8 cellular contexts compared by ENCODE assay signal in genomic region chr9:70260007-70260443, GRCh38. TPM values are rescaled to one million over a fixed set of nuclear protein-coding genes. Genes with fewer than 3 reads are reported as not detected.
DNase-seq lines count a peak whose midpoint lies in the region; TF ChIP-seq lines count a peak whose summit lies in the region.

No MANE protein-coding gene starts in this region.

- H3K9me3 ChIP-seq in PC-9 (ENCODE audit: insufficient read depth, low read depth) (no peaks in the 10 kb centered on the region), osteoblast (ENCODE audit: low read depth, low read length) (no peaks in the 10 kb centered on the region)

- H2AFZ ChIP-seq in PC-9 = no peak overlapping the region
- no peak overlapping the region for H2AFZ ChIP-seq in osteoblast (ENCODE audit: low read length)

- peaks cover 71% of the 10 kb centered on the region for H3K79me2 ChIP-seq in PC-9 (ENCODE audit: low read depth)
- H3K79me2 ChIP-seq in osteoblast (ENCODE audit: insufficient read depth, low read length) = peaks cover 71% of the 10 kb centered on the region

- peaks cover 37% of the 10 kb centered on the region for H3F3A ChIP-seq in PC-9 (ENCODE audit: insufficient read depth, low read depth)

- H3K4me1 Mint-ChIP-seq in Calu3 (ENCODE audit: low read depth, unreplicated experiment) = peaks cover 40% of the 10 kb centered on the region

- H3K27me3 Mint-ChIP-seq in Calu3 (ENCODE audit: unreplicated experiment) = no peaks in the 10 kb centered on the region

- POLR2A ChIA-PET in PC-9 (lab: Charles Lee; ENCODE audit: unreplicated experiment) = interaction anchor here (0.6 kb wide), 1 partner anchor 313 kb away, joined by 6 read pairs; no protein-coding TSS in a partner anchor

- peak overlapping the region; percentile 97 for H3K4me3 Mint-ChIP-seq in Calu3 (ENCODE audit: low read depth, unreplicated experiment)

- H3K4me1 ChIP-seq in PC-9 (replicated peaks; ENCODE audit: insufficient read depth) = peaks cover 59% of the 10 kb centered on the region
- H3K4me1 ChIP-seq in osteoblast (ENCODE audit: insufficient read depth, low read length) = peaks cover 62% of the 10 kb centered on the region

- H3K36me3 ChIP-seq in PC-9 (ENCODE audit: low read depth) (peaks cover 19% of the 10 kb centered on the region), osteoblast (ENCODE audit: insufficient read depth, low read length) (peaks cover 37% of the 10 kb centered on the region)

- DNase-seq in Calu3 = peak; percentile 45
- peak; percentile 17 to 41 for DNase-seq in PC-9
- no peak for DNase-seq in epithelial cell of prostate (ENCODE audit: low read depth, low spot score)
- DNase-seq in osteoblast (ENCODE audit: insufficient read length, low spot score, missing footprints) = no peak
- no peak for DNase-seq in NCI-H1694 (lab: John Stamatoyannopoulos, UW)
- DNase-seq in OCI-M2 (lab: John Stamatoyannopoulos, UW; ENCODE audit: unreplicated experiment) = no peak
- no peak for DNase-seq in HPDE6-E6E7 (ENCODE audit: extremely low spot score)
- no peak for DNase-seq in NCI-H1436 (lab: John Stamatoyannopoulos, UW)

- H4K20me1 ChIP-seq in PC-9 (ENCODE audit: insufficient read depth) (peaks cover 41% of the 10 kb centered on the region), osteoblast (ENCODE audit: insufficient read depth, low read length) (peaks cover 20% of the 10 kb centered on the region)

- H3K4me2 ChIP-seq in PC-9 (peak overlapping the region; percentile 83), osteoblast (ENCODE audit: insufficient read depth, low read length) (peak overlapping the region; percentile 90)

- no peaks in the 10 kb centered on the region for H3K9me3 Mint-ChIP-seq in Calu3 (ENCODE audit: low read depth, unreplicated experiment)

- H3K4me3 ChIP-seq in PC-9 (peak overlapping the region; percentile 75), osteoblast (ENCODE audit: insufficient read depth, low read length) (peak overlapping the region; percentile 89)

- CTCF ChIA-PET in Calu3 (lab: Charles Lee) (no interaction called here), PC-9 (lab: Charles Lee) (interaction anchor here (0.7 kb wide), 1 partner anchor 205 kb away, joined by 6 read pairs; no protein-coding TSS in a partner anchor)

- peak overlapping the region; percentile 94 for H3K27ac Mint-ChIP-seq in Calu3 (ENCODE audit: unreplicated experiment)

- H3K36me3 Mint-ChIP-seq in Calu3 (ENCODE audit: insufficient read depth, unreplicated experiment) = peaks cover 66% of the 10 kb centered on the region

- H3K27me3 ChIP-seq in PC-9 (ENCODE audit: insufficient read depth, low read depth) (no peaks in the 10 kb centered on the region), osteoblast (ENCODE audit: insufficient read depth, low read length) (no peaks in the 10 kb centered on the region)

- peak overlapping the region; percentile 89 for H3K27ac ChIP-seq in PC-9
- peak overlapping the region; percentile 94 for H3K27ac ChIP-seq in epithelial cell of prostate
- peak overlapping the region; percentile 99 for H3K27ac ChIP-seq in osteoblast (ENCODE audit: low read depth, low read length)

- intact Hi-C loops in Calu3 (cut with micrococcal nuclease; ENCODE audit: unreplicated experiment) = no loop called here
- intact Hi-C loops in PC-9 (cut with micrococcal nuclease; ENCODE audit: unreplicated experiment) = no loop called here

- no peaks in the 10 kb centered on the region for H3K9me2 ChIP-seq in PC-9 (ENCODE audit: insufficient read depth)

- TF ChIP-seq CTCF in Calu3 (IDR thresholded peaks at IDR 0.05; ENCODE audit: unreplicated experiment) (no peak), PC-9 (conservative IDR thresholded peaks at IDR 0.05) (no peak), osteoblast (IDR thresholded peaks at IDR 0.05; ENCODE audit: extremely low read depth, low read depth, low read length) (no peak)

- BruUV-seq in Calu3 (replicated peaks; lab: Mats Ljungman, UMichigan) = no TSS peak
- BruUV-seq in PC-9 (replicated peaks; lab: Mats Ljungman, UMichigan) = no TSS peak

RNA-seq across cellular contexts. Expression of gene SMC5, which starts 1.2 kb away (rescaled TPM):
- 26.4 and 28.6 TPM in 2 replicates for total RNA-seq in Calu3 (2022)
- 34.4 and 41.9 TPM in 2 replicates for total RNA-seq in PC-9 (2021)
- 25.6 and 28.6 TPM in 2 replicates for total RNA-seq in osteoblast

Comparison
In these comparisons a context has a peak if more than half of its experiments do, and no peak if none do; other contexts are left out.
1. DNase-seq: peak in Calu3 (single experiment) and PC-9 (2 of 2); none in epithelial cell of prostate (single experiment), osteoblast (single experiment), NCI-H1694 (single experiment), OCI-M2 (single experiment), HPDE6-E6E7 (single experiment) and NCI-H1436 (single experiment).
2. Peak in every context shown above with its lines, with median percentiles within 50 percentile points of each other: H3K27ac ChIP-seq.